ENCODE assay signal across 19 cellular contexts in the genomic region with DNA sequence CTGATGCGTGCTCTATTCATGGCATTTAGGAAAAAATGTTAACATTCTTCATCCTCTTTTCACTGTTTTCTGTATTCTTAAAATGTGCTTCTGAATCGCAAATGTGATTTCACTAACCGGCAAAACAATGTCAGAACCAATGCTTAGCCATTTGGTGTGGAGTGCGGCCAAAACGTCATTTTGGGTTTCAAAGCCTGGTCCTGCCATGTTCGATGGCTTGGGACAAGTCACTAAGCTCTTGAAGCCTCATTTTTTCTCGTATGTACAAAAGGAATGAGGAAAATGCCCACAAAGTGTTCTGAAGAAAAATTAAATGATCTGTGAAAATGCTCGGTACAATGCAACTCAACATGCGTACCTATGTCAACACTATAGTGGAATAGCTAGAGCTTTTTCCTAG.
"Had no signal": no experiment of that assay in that cellular context is flagged by ENCODE, and none has a peak within 500 bp of the region (broad histone marks: within the 10 kb centered on the region; RNA-seq: fewer than 3 reads in every experiment).

No MANE protein-coding gene starts in this region.

- H3K27me3 Mint-ChIP-seq: activated B cell treated with CpG ODN at 0.5 μM for 24 hours; activated CD4-positive, alpha-beta memory T cell treated with anti-CD3 and anti-CD28 coated beads, Interleukin-2, amount 10 ng/mL, durations not matched to agents 7 days and 5 days; activated T-cell treated with anti-CD3 and anti-CD28 coated beads, Interleukin-2, amount 50 U/mL, for 24 hours; effector memory CD8-positive, alpha-beta T cell; naive B cell; stimulated activated naive CD8-positive, alpha-beta T cell treated with anti-CD3 and anti-CD28 coated beads, Interleukin-15, amount 100 ng/mL, for 72 hours had no signal

- H3K4me1 ChIP-seq: right lobe of liver had no signal

- FAIRE-seq: small intestine had no signal

- H3K27me3 ChIP-seq: right lobe of liver had no signal

- H3K27ac Mint-ChIP-seq: activated B cell treated with CpG ODN at 0.5 μM for 24 hours; activated CD4-positive, alpha-beta memory T cell treated with anti-CD3 and anti-CD28 coated beads, Interleukin-2, amount 10 ng/mL, durations not matched to agents 7 days and 5 days; activated T-cell treated with anti-CD3 and anti-CD28 coated beads, Interleukin-2, amount 50 U/mL, for 24 hours; activated T-helper 2 cell treated with anti-CD3 and anti-CD28 coated beads, Interferon-gamma antibody, Interleukin-2, Interleukin-4, amounts not matched to agents 10 μg/mL and 5 μg/mL and 100 μg/mL, durations not matched to agents 14 hours and 24 hours and 36 hours; effector memory CD8-positive, alpha-beta T cell; stimulated activated naive CD8-positive, alpha-beta T cell treated with anti-CD3 and anti-CD28 coated beads, Interleukin-15, amount 100 ng/mL, for 72 hours; T-helper 2 cell treated with Interferon-gamma antibody and Interleukin-4, amounts not matched to agents 5 μg/mL and 100 μg/mL, for 36 hours had no signal

- DNase-seq: activated B cell treated with CpG ODN at 0.5 μM for 24 hours; activated CD4-positive, alpha-beta memory T cell treated with anti-CD3 and anti-CD28 coated beads, Interleukin-2, amount 10 ng/mL, durations not matched to agents 7 days and 5 days; activated CD4-positive, alpha-beta T cell treated with anti-CD3 and anti-CD28 coated beads for 4 hours; activated naive CD4-positive, alpha-beta T cell treated with Interleukin-2 at 50 U/mL for 16 hours; activated T-cell treated with anti-CD3 and anti-CD28 coated beads, Interleukin-2, amount 50 U/mL, for 24 hours; dermis blood vessel endothelial cell; effector memory CD8-positive, alpha-beta T cell; foreskin melanocyte; kidney glomerular epithelial cell; mesenchymal stem cell; mucosa of descending colon; naive B cell; right lobe of liver; small intestine; stimulated activated CD4-positive, alpha-beta T cell treated with anti-CD3 and anti-CD28 coated beads, Interleukin-15, amount 100 ng/mL, for 24 hours; stimulated activated CD4-positive, alpha-beta T cell treated with anti-CD3 and anti-CD28 coated beads, Interleukin-4, amount 100 ng/mL, for 1 hour; stimulated activated naive CD8-positive, alpha-beta T cell treated with anti-CD3 and anti-CD28 coated beads, Interleukin-15, amount 100 ng/mL, for 72 hours had no signal

- ATAC-seq: effector memory CD8-positive, alpha-beta T cell; mucosa of descending colon; right lobe of liver; stimulated activated naive CD8-positive, alpha-beta T cell treated with anti-CD3 and anti-CD28 coated beads, Interleukin-15, amount 100 ng/mL, for 72 hours had no signal

- H3K27ac ChIP-seq: right lobe of liver had no signal

- H3K4me3 Mint-ChIP-seq: activated B cell treated with CpG ODN at 0.5 μM for 24 hours; activated CD4-positive, alpha-beta memory T cell treated with anti-CD3 and anti-CD28 coated beads, Interleukin-2, amount 10 ng/mL, durations not matched to agents 7 days and 5 days; activated T-cell treated with anti-CD3 and anti-CD28 coated beads, Interleukin-2, amount 50 U/mL, for 24 hours; effector memory CD8-positive, alpha-beta T cell; naive B cell; stimulated activated naive CD8-positive, alpha-beta T cell treated with anti-CD3 and anti-CD28 coated beads, Interleukin-15, amount 100 ng/mL, for 72 hours; T-helper 2 cell treated with Interferon-gamma antibody and Interleukin-4, amounts not matched to agents 5 μg/mL and 100 μg/mL, for 36 hours had no signal

- H3K9me3 ChIP-seq: mucosa of descending colon, right lobe of liver had no signal

- H3K9me3 Mint-ChIP-seq: activated B cell treated with CpG ODN at 0.5 μM for 24 hours; activated CD4-positive, alpha-beta memory T cell treated with anti-CD3 and anti-CD28 coated beads, Interleukin-2, amount 10 ng/mL, durations not matched to agents 7 days and 5 days; activated T-cell treated with anti-CD3 and anti-CD28 coated beads, Interleukin-2, amount 50 U/mL, for 24 hours; activated T-helper 2 cell treated with anti-CD3 and anti-CD28 coated beads, Interferon-gamma antibody, Interleukin-2, Interleukin-4, amounts not matched to agents 10 μg/mL and 5 μg/mL and 100 μg/mL, durations not matched to agents 14 hours and 24 hours and 36 hours; effector memory CD8-positive, alpha-beta T cell; naive B cell; stimulated activated naive CD8-positive, alpha-beta T cell treated with anti-CD3 and anti-CD28 coated beads, Interleukin-15, amount 100 ng/mL, for 72 hours; T-helper 2 cell treated with Interferon-gamma antibody and Interleukin-4, amounts not matched to agents 5 μg/mL and 100 μg/mL, for 36 hours had no signal

- H3K4me3 ChIP-seq: mucosa of descending colon, right lobe of liver had no signal
